ENCODE assay signal across 29 cellular contexts in genomic region chr11:11808992-11809583, GRCh38. TPM values are rescaled to one million over a fixed set of nuclear protein-coding genes. Genes with fewer than 3 reads are reported as not detected.
DNase-seq lines count a peak whose midpoint lies in the region; ATAC-seq and TF ChIP-seq lines count a peak whose summit lies in the region.
"Had no signal": no experiment of that assay in that cellular context is flagged by ENCODE, and none has a peak within 500 bp of the region (broad histone marks: within the 10 kb centered on the region; RNA-seq: fewer than 3 reads in every experiment).

No MANE protein-coding gene starts in this region.

- intact Hi-C loops in heart left ventricle (cut with DNase I), result loop anchor here in 7 of 10 donors (5.0 to 10.0 kb wide), 7 partner anchors 86 to 476 kb away; no protein-coding TSS in a partner anchor
- intact Hi-C loops in natural killer cell (cut with micrococcal nuclease), result no loop called here

- H3K4me1 ChIP-seq in right atrium auricular region (peaks cover 0 to 27% of the 10 kb centered on the region in 2 donors), heart left ventricle (peaks cover 0 to 38% (median 6%) of the 10 kb centered on the region in 12 donors)
- H3K4me1 ChIP-seq: Peyer's patch had no signal

- H3K27me3 Mint-ChIP-seq in brain (peaks cover 7% of the 10 kb centered on the region), natural killer cell (ENCODE audit: low read depth in 2 of 2) (peaks cover 2 to 8% of the 10 kb centered on the region in 2 donors)

- no peak for TF ChIP-seq CTCF in right atrium auricular region (IDR thresholded peaks at IDR 0.05)
- no peak for TF ChIP-seq CTCF in heart left ventricle (IDR thresholded peaks at IDR 0.05)
- no peak for TF ChIP-seq CTCF in brain (conservative IDR thresholded peaks at IDR 0.05)
- TF ChIP-seq CTCF in natural killer cell (IDR thresholded peaks at IDR 0.05), result no peak

- H3K27ac ChIP-seq in right atrium auricular region (peak overlapping the region; percentile 13 to 56), heart left ventricle (peak overlapping the region in 5 of 12 donors; percentile 6 to 61 (median 44))
- H3K27ac ChIP-seq: BLaER1, tibial artery had no signal

- H3K4me1 Mint-ChIP-seq in brain (peaks cover 15% of the 10 kb centered on the region), natural killer cell (peaks cover 26 to 27% of the 10 kb centered on the region in 2 donors)
- H3K4me1 Mint-ChIP-seq: activated B cell treated with CpG ODN at 0.5 μM for 24 hours; activated naive CD4-positive, alpha-beta T cell treated with anti-CD3 and anti-CD28 coated beads, Interleukin-2, amount 10 ng/mL, durations not matched to agents 7 days and 5 days; IgD-negative memory B cell; naive B cell had no signal

- no peak for TF ChIP-seq POLR2A in heart left ventricle (IDR thresholded peaks at IDR 0.05)

- H3K27ac Mint-ChIP-seq in brain (peak overlapping the region in 3 of 5 experiments; percentile 10 to 54 (median 32)), natural killer cell (peak overlapping the region; percentile 39 to 80)
- H3K27ac Mint-ChIP-seq: activated B cell treated with CpG ODN at 0.5 μM for 24 hours; activated naive CD4-positive, alpha-beta T cell treated with anti-CD3 and anti-CD28 coated beads, Interleukin-2, amount 10 ng/mL, durations not matched to agents 7 days and 5 days; activated T-helper 1 cell treated with anti-CD3 and anti-CD28 coated beads, Interleukin-12 subunit alpha, Interleukin-12 subunit beta, Interleukin-2, Interleukin-4 antibody, amounts not matched to agents 30 ng/mL and 10 ng/mL and 1 ng/mL, durations not matched to agents 14 hours and 24 hours and 36 hours; naive B cell had no signal

- ATAC-seq in heart left ventricle (no peak), natural killer cell (peak; percentile 24 to 57 (median 53)), GM21381 (IDR thresholded peaks at IDR 0.05; ENCODE audit: unreplicated experiment) (no peak)
- ATAC-seq: GM12878, left ventricle myocardium superior had no signal

- H3K36me3 ChIP-seq in right atrium auricular region, result no peaks in the 10 kb centered on the region
- no peaks in the 10 kb centered on the region for H3K36me3 ChIP-seq in heart left ventricle
- H3K36me3 ChIP-seq: BLaER1, Peyer's patch, tibial artery had no signal

- 74 to 79% (median 76%) methylated on average over 4 of the region's 4 CpGs for WGBS in heart left ventricle, 4 donors

- H3K4me3 Mint-ChIP-seq in brain, result no peak overlapping the region
- H3K4me3 Mint-ChIP-seq in natural killer cell, result peak overlapping the region; percentile 64
- H3K4me3 Mint-ChIP-seq: activated B cell treated with CpG ODN at 0.5 μM for 24 hours; activated naive CD4-positive, alpha-beta T cell treated with anti-CD3 and anti-CD28 coated beads, Interleukin-2, amount 10 ng/mL, durations not matched to agents 7 days and 5 days; activated T-helper 1 cell treated with anti-CD3 and anti-CD28 coated beads, Interleukin-12 subunit alpha, Interleukin-12 subunit beta, Interleukin-2, Interleukin-4 antibody, amounts not matched to agents 30 ng/mL and 10 ng/mL and 1 ng/mL, durations not matched to agents 14 hours and 24 hours and 36 hours; IgD-negative memory B cell; naive B cell had no signal

- H3K9me3 ChIP-seq in right atrium auricular region (no peaks in the 10 kb centered on the region), heart left ventricle (no peaks in the 10 kb centered on the region)
- H3K9me3 ChIP-seq: Peyer's patch, tibial artery had no signal

- H3K4me3 ChIP-seq in right atrium auricular region (no peak overlapping the region), heart left ventricle (no peak overlapping the region)
- H3K4me3 ChIP-seq: BLaER1, GM12878, Peyer's patch, smooth muscle cell, tibial artery had no signal

- H3K9me3 Mint-ChIP-seq in brain (peaks cover 0 to 7% (median 1%) of the 10 kb centered on the region in 5 experiments), natural killer cell (no peaks in the 10 kb centered on the region)
- H3K9me3 Mint-ChIP-seq: activated B cell treated with CpG ODN at 0.5 μM for 24 hours; activated naive CD4-positive, alpha-beta T cell treated with anti-CD3 and anti-CD28 coated beads, Interleukin-2, amount 10 ng/mL, durations not matched to agents 7 days and 5 days; activated T-helper 1 cell treated with anti-CD3 and anti-CD28 coated beads, Interleukin-12 subunit alpha, Interleukin-12 subunit beta, Interleukin-2, Interleukin-4 antibody, amounts not matched to agents 30 ng/mL and 10 ng/mL and 1 ng/mL, durations not matched to agents 14 hours and 24 hours and 36 hours had no signal

- no peaks in the 10 kb centered on the region for H3K36me3 Mint-ChIP-seq in brain
- H3K36me3 Mint-ChIP-seq in natural killer cell, result no peaks in the 10 kb centered on the region
- H3K36me3 Mint-ChIP-seq: activated naive CD4-positive, alpha-beta T cell treated with anti-CD3 and anti-CD28 coated beads, Interleukin-2, amount 10 ng/mL, durations not matched to agents 7 days and 5 days; naive B cell had no signal

- no peak for DNase-seq in right atrium auricular region (ENCODE audit: low spot score)
- no peak for DNase-seq in heart left ventricle
- no peak for DNase-seq in natural killer cell
- DNase-seq in SW 1271 (lab: John Stamatoyannopoulos, UW), result no peak
- DNase-seq in midbrain (lab: John Stamatoyannopoulos, UW), result no peak
- DNase-seq in effector CD4-positive, alpha-beta T cell, result no peak
- DNase-seq: activated B cell treated with CpG ODN at 0.5 μM for 24 hours; activated CD4-positive, alpha-beta T cell treated with anti-CD3 and anti-CD28 coated beads, Interleukin-2, amount 50 U/mL, for 4 hours; activated naive CD4-positive, alpha-beta T cell treated with anti-CD3 and anti-CD28 coated beads, Interleukin-2, amount 10 ng/mL, durations not matched to agents 7 days and 5 days; COR-L47; cortex of kidney; hypothalamus; left ventricle myocardium superior; naive B cell; NCI-H1092; NCI-H2029; NCI-H2227 treated with DMSO at 0.1 percent for 48 hours; NCI-H526 treated with DMSO at 0.1 percent for 48 hours; Peyer's patch; stimulated activated CD4-positive, alpha-beta T cell treated with anti-CD3 and anti-CD28 coated beads, Interleukin-1b, Interleukin-23, amount 100 ng/mL, for 48 hours; stimulated activated CD8-positive, alpha-beta memory T cell treated with anti-CD3 and anti-CD28 coated beads, Interleukin-4, amount 100 ng/mL, for 48 hours; tibial artery had no signal

- H3K27me3 ChIP-seq in right atrium auricular region, result no peaks in the 10 kb centered on the region
- no peaks in the 10 kb centered on the region for H3K27me3 ChIP-seq in heart left ventricle
- H3K27me3 ChIP-seq: BLaER1, Peyer's patch, tibial artery had no signal

RNA-seq across cellular contexts. Expression of gene USP47, which starts 32.7 kb away (rescaled TPM):
- total RNA-seq in right atrium auricular region, result 10 to 100 TPM; 58.7 to 61.3 TPM
- 10 to 100 TPM; 42.3 to 89.6 (median 54.3) TPM for total RNA-seq in heart left ventricle
- polyA plus RNA-seq in heart left ventricle, result 10 to 100 TPM; 26.2 to 65.2 TPM
- 7.8 TPM for polyA plus RNA-seq in brain (ENCODE audit: insufficient read depth, low read depth, low replicate concordance)
- total RNA-seq in natural killer cell, result 100 to 1,000 TPM; 102 to 108 (median 107) TPM

Comparison
In these comparisons a context has a peak if more than half of its experiments do, and no peak if none do; other contexts are left out.
1. ATAC-seq: peak in natural killer cell (3 of 3); none in heart left ventricle (0 of 4) and GM21381 (single experiment).